ENCODE assay signal across 8 cellular contexts in the genomic region with DNA sequence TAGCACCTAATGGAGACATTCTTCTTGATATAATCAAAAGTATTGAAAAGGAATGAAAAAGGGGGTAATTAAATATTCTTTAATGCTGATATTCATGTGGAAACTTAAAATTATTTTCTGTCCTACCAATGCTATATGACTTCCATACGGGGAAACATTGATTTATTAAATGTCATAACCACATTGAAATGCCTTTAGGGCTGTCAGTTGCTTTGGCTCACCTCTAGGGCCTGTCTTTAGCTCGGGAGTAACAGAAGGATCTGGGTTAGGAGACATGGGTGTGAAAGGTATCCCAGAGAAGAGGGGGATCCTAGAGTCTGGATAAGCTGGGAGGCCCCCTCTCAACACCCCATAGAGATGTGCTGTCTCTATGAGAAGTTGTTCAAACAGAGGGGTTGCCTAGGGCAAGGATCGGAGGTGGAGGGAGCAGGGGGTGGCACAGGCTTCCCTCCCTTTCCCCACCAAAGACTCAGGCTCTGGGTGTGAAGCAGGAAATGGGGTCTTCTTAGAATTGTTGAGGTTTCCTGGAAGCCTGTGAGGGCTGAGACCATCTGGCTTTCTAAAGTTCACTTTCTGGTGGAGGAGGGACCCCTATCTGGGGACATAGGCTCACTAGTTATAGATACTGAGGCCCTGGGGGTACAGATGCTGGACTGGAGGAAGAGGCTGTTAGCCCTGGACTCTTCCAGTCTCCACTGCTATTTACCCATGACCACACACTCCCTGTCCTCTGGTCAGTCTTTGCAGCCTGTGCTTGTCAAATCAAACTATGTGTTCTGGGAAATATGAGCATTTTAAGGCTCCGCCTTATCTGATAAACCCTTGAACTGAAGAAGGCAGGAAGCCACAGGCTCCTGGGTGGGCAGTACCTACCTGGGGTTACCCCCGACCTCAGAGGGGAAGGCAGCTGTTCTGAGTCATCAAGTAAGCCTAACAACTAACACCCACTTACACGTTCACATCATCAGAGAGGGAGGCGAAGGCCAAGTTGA. TPM values are rescaled to one million over a fixed set of nuclear protein-coding genes. Genes with fewer than 3 reads are reported as not detected.
DNase-seq lines count a peak whose midpoint lies in the region; ATAC-seq lines count a peak whose summit lies in the region.

No MANE protein-coding gene starts in this region.

- H3K36me3 Mint-ChIP-seq in naive B cell = no peaks in the 10 kb centered on the region

- H3K4me3 ChIP-seq in Jurkat, Clone E6-1 (ENCODE audit: low read length) = peak overlapping the region; percentile 38

- no peaks in the 10 kb centered on the region for H3K9me3 Mint-ChIP-seq in naive B cell

- DNase-seq in Jurkat, Clone E6-1 (ENCODE audit: low read depth, low spot score) = peak; percentile 97
- DNase-seq in activated T-cell treated with anti-CD3 and anti-CD28 coated beads for 48 hours (ENCODE audit: low read depth) (peak; percentile 66), naive B cell (peak; percentile 20), Ammon's horn (ENCODE audit: low spot score) (no peak), COLO829 (ENCODE audit: low spot score) (no peak), SIG-M5 treated with dmso at 0.1 percent for 504 hours (lab: John Stamatoyannopoulos, UW; ENCODE audit: unreplicated experiment) (no peak), NCI-H146 treated with DMSO at 0.1 percent for 48 hours (lab: John Stamatoyannopoulos, UW; ENCODE audit: unreplicated experiment) (no peak)

- no peaks in the 10 kb centered on the region for H3K27me3 Mint-ChIP-seq in naive B cell

- peak overlapping the region in 6 of 8 donors; percentile 2 to 74 (median 34) for H3K4me3 Mint-ChIP-seq in naive B cell

- peaks cover 15 to 39% (median 32%) of the 10 kb centered on the region in 3 donors for H3K4me1 Mint-ChIP-seq in naive B cell

- peak overlapping the region; percentile 40 to 97 (median 74) for H3K27ac Mint-ChIP-seq in naive B cell

- ATAC-seq in GM19463 (IDR thresholded peaks at IDR 0.05; ENCODE audit: unreplicated experiment) = peak; percentile 93
- ATAC-seq in naive B cell (ENCODE audit: low read depth in 2 of 2) = peak; percentile 97 to 100

RNA-seq across cellular contexts. Expression of a gene that starts 55.8 kb away (rescaled TPM):
- polyA plus RNA-seq in Jurkat, Clone E6-1 (2012; ENCODE audit: insufficient read depth, insufficient read length) = 17.8 TPM
- polyA plus RNA-seq in naive B cell (ENCODE audit: low read depth in 6 of 6) = 100 to 1,000 TPM in 4 of 6 donors, 10 to 100 TPM in 2; 95.9 to 155 (median 118) TPM

Comparison
In these comparisons a context has a peak if more than half of its experiments do, and no peak if none do; other contexts are left out.
1. DNase-seq: peak in Jurkat, Clone E6-1 (single experiment), activated T-cell treated with anti-CD3 and anti-CD28 coated beads for 48 hours (single experiment) and naive B cell (single experiment); none in Ammon's horn (single experiment), COLO829 (single experiment), SIG-M5 treated with dmso at 0.1 percent for 504 hours (single experiment) and NCI-H146 treated with DMSO at 0.1 percent for 48 hours (single experiment).